21 cellular contexts compared by ENCODE assay signal in the genomic region with DNA sequence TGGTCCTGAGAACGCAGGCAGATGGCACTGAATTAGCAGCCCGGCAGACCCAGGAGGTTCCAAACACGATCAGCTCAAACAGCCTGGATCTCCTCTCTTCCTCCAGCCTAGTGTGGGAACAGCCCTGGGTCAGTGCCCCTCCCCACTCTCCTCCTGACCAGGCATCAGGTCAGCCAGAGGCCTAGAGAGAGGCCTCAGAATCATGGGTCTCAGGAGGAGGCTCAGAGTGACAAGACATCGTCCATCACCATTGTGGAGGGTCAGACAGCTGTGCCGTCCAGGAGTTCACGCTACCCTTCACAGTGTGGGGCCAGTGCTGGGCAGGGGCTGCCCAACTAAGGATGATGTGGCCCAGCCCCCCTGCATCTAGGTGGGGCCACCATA.
"Had no signal": no experiment of that assay in that cellular context is flagged by ENCODE, and none has a peak within 500 bp of the region (broad histone marks: within the 10 kb centered on the region; RNA-seq: fewer than 3 reads in every experiment).

No MANE protein-coding gene starts in this region.

- H3K36me3 ChIP-seq: esophagus squamous epithelium, gastrocnemius medialis, sigmoid colon, WERI-Rb-1 had no signal

- H3K27me3 ChIP-seq: gastrocnemius medialis, testis had no signal

- DNase-seq: activated CD4-positive, alpha-beta T cell treated with anti-CD3 and anti-CD28 coated beads, Interleukin-2, amount 10 ng/mL, durations not matched to agents 7 days and 5 days; activated CD4-positive, CD25-positive, alpha-beta regulatory T cell treated with anti-CD3 and anti-CD28 coated beads, Interleukin-2, amount 50 U/mL, for 72 hours; activated CD8-positive, alpha-beta memory T cell treated with anti-CD3 and anti-CD28 coated beads, Interleukin-2, amount 50 U/mL, for 4 hours; activated effector memory CD4-positive, alpha-beta T cell treated with anti-CD3 and anti-CD28 coated beads, Interleukin-2, amount 50 U/mL, for 16 hours; activated naive CD4-positive, alpha-beta T cell treated with anti-CD3 and anti-CD28 coated beads, Interleukin-2, amount 10 ng/mL, durations not matched to agents 7 days and 5 days; amygdala; dermis blood vessel endothelial cell; effector memory CD4-positive, alpha-beta T cell; esophagus squamous epithelium; gastrocnemius medialis; hypothalamus; nucleus accumbens; sigmoid colon; stimulated activated CD4-positive, alpha-beta T cell treated with anti-CD3 and anti-CD28 coated beads, Interleukin-15, amount 100 ng/mL, for 24 hours; stimulated activated naive CD4-positive, alpha-beta T cell; T-cell; testis; trophoblast cell; WERI-Rb-1 had no signal

- H3K4me2 ChIP-seq: smooth muscle cell had no signal

- H3K9me3 ChIP-seq: esophagus squamous epithelium, gastrocnemius medialis, sigmoid colon, testis had no signal

- H3K4me1 Mint-ChIP-seq: activated CD4-positive, alpha-beta T cell treated with anti-CD3 and anti-CD28 coated beads, Interleukin-2, amount 10 ng/mL, durations not matched to agents 7 days and 5 days; activated naive CD4-positive, alpha-beta T cell treated with anti-CD3 and anti-CD28 coated beads, Interleukin-2, amount 10 ng/mL, durations not matched to agents 7 days and 5 days; T-cell had no signal

- H3K9me3 Mint-ChIP-seq: activated CD4-positive, alpha-beta T cell treated with anti-CD3 and anti-CD28 coated beads, Interleukin-2, amount 10 ng/mL, durations not matched to agents 7 days and 5 days; activated naive CD4-positive, alpha-beta T cell treated with anti-CD3 and anti-CD28 coated beads, Interleukin-2, amount 10 ng/mL, durations not matched to agents 7 days and 5 days; T-cell; T-helper 2 cell treated with Interferon-gamma antibody and Interleukin-4, amounts not matched to agents 5 μg/mL and 100 μg/mL, for 36 hours had no signal

- H3K4me3 ChIP-seq: esophagus squamous epithelium, gastrocnemius medialis, sigmoid colon, smooth muscle cell, testis had no signal

- H3K27ac Mint-ChIP-seq: activated CD4-positive, alpha-beta T cell treated with anti-CD3 and anti-CD28 coated beads, Interleukin-2, amount 10 ng/mL, durations not matched to agents 7 days and 5 days; activated naive CD4-positive, alpha-beta T cell treated with anti-CD3 and anti-CD28 coated beads, Interleukin-2, amount 10 ng/mL, durations not matched to agents 7 days and 5 days; T-cell; T-helper 2 cell treated with Interferon-gamma antibody and Interleukin-4, amounts not matched to agents 5 μg/mL and 100 μg/mL, for 36 hours had no signal

- H3K27ac ChIP-seq: esophagus squamous epithelium, gastrocnemius medialis, sigmoid colon, testis, WERI-Rb-1 had no signal

- H3K4me3 Mint-ChIP-seq: activated CD4-positive, alpha-beta T cell treated with anti-CD3 and anti-CD28 coated beads, Interleukin-2, amount 10 ng/mL, durations not matched to agents 7 days and 5 days; activated naive CD4-positive, alpha-beta T cell treated with anti-CD3 and anti-CD28 coated beads, Interleukin-2, amount 10 ng/mL, durations not matched to agents 7 days and 5 days; T-cell; T-helper 2 cell treated with Interferon-gamma antibody and Interleukin-4, amounts not matched to agents 5 μg/mL and 100 μg/mL, for 36 hours had no signal

- H3K36me3 Mint-ChIP-seq: activated naive CD4-positive, alpha-beta T cell treated with anti-CD3 and anti-CD28 coated beads, Interleukin-2, amount 10 ng/mL, durations not matched to agents 7 days and 5 days; T-cell had no signal

- ATAC-seq: gastrocnemius medialis, T-cell had no signal

- H3K4me1 ChIP-seq: esophagus squamous epithelium, gastrocnemius medialis, sigmoid colon, testis had no signal
